Comparison of ENCODE assay signal across 8 cellular contexts in genomic region chr6:35686873-35687557, GRCh38. TPM values are rescaled to one million over a fixed set of nuclear protein-coding genes. Genes with fewer than 3 reads are reported as not detected.
DNase-seq lines count a peak whose midpoint lies in the region; ATAC-seq and TF ChIP-seq lines count a peak whose summit lies in the region.

No MANE protein-coding gene starts in this region.

- intact Hi-C loops in thyroid gland (cut with DNase I): loop anchor here (5.0 kb wide), 1 partner anchor 105 kb away; no protein-coding TSS in a partner anchor

- H3K27ac ChIP-seq in thyroid gland: peak overlapping the region; percentile 94 to 100 (median 99)

- peaks cover 3 to 11% of the 10 kb centered on the region in 2 donors for H3K36me3 ChIP-seq in thyroid gland

- no peaks in the 10 kb centered on the region for H3K27me3 ChIP-seq in thyroid gland

- H3K4me3 Mint-ChIP-seq in activated T-cell treated with anti-CD3 and anti-CD28 coated beads, Interleukin-2, amount 50 U/mL, for 4 hours: peak overlapping the region; percentile 98
- H3K4me3 Mint-ChIP-seq in activated naive CD8-positive, alpha-beta T cell: peak overlapping the region; percentile 99

- H3K9me3 Mint-ChIP-seq in activated T-cell treated with anti-CD3 and anti-CD28 coated beads, Interleukin-2, amount 50 U/mL, for 4 hours: no peaks in the 10 kb centered on the region
- no peaks in the 10 kb centered on the region for H3K9me3 Mint-ChIP-seq in activated naive CD8-positive, alpha-beta T cell (ENCODE audit: low read depth)

- no peaks in the 10 kb centered on the region for H3K9me3 ChIP-seq in thyroid gland

- TF ChIP-seq POLR2A in thyroid gland (IDR thresholded peaks at IDR 0.05): no peak

- no peak for DNase-seq in activated T-cell treated with anti-CD3 and anti-CD28 coated beads, Interleukin-2, amount 50 U/mL, for 4 hours
- DNase-seq in activated T-cell treated with anti-CD3 and anti-CD28 coated beads for 4 hours (no peak), left kidney (ENCODE audit: low read depth, low spot score) (peak; percentile 11), thyroid gland (no peak), NCI-H774 (lab: John Stamatoyannopoulos, UW) (no peak)

- WGBS in thyroid gland, 2 donors: 65 to 75% methylated on average over 4 of the region's 4 CpGs

- H3K27ac Mint-ChIP-seq in activated naive CD8-positive, alpha-beta T cell: peak overlapping the region; percentile 93

- H3K4me1 ChIP-seq in thyroid gland: peaks cover 18 to 22% of the 10 kb centered on the region in 2 donors

- H3K4me1 Mint-ChIP-seq in activated T-cell treated with anti-CD3 and anti-CD28 coated beads, Interleukin-2, amount 50 U/mL, for 4 hours (ENCODE audit: low read depth): peaks cover 19% of the 10 kb centered on the region
- peaks cover 29% of the 10 kb centered on the region for H3K4me1 Mint-ChIP-seq in activated naive CD8-positive, alpha-beta T cell (ENCODE audit: low read depth)

- no peak for ATAC-seq in activated T-cell treated with anti-CD3 and anti-CD28 coated beads, Interleukin-2, amount 50 U/mL, for 4 hours
- ATAC-seq in GM21737 (IDR thresholded peaks at IDR 0.05; ENCODE audit: unreplicated experiment) (no peak), GM21529 (IDR thresholded peaks at IDR 0.05; ENCODE audit: unreplicated experiment) (no peak)

- TF ChIP-seq CTCF in thyroid gland (IDR thresholded peaks at IDR 0.05): no peak

- H3K4me3 ChIP-seq in thyroid gland (replicated peaks in 1 of 3): peak overlapping the region; percentile 50 to 98 (median 94)

- H3K27me3 Mint-ChIP-seq in activated T-cell treated with anti-CD3 and anti-CD28 coated beads, Interleukin-2, amount 50 U/mL, for 4 hours (ENCODE audit: low read depth): no peaks in the 10 kb centered on the region
- no peaks in the 10 kb centered on the region for H3K27me3 Mint-ChIP-seq in activated naive CD8-positive, alpha-beta T cell

- no peaks in the 10 kb centered on the region for H3K36me3 Mint-ChIP-seq in activated T-cell treated with anti-CD3 and anti-CD28 coated beads, Interleukin-2, amount 50 U/mL, for 4 hours (ENCODE audit: insufficient read depth)
- no peaks in the 10 kb centered on the region for H3K36me3 Mint-ChIP-seq in activated naive CD8-positive, alpha-beta T cell

RNA-seq across cellular contexts. Expression of gene FKBP5, which starts 1.7 kb away (rescaled TPM):
- 10 to 100 TPM; 46.5 to 62.3 (median 59.9) TPM for total RNA-seq in activated T-cell treated with anti-CD3 and anti-CD28 coated beads, Interleukin-2, amount 50 U/mL, for 4 hours
- 100 to 1,000 TPM; 239 to 600 (median 253) TPM for total RNA-seq in thyroid gland

RNA-seq across cellular contexts. Expression of gene ARMC12, which starts 49.8 kb away (rescaled TPM):
- under 1 TPM in 2 of 3 donors, not detected in 1; 0.32 to 0.43 TPM for total RNA-seq in activated T-cell treated with anti-CD3 and anti-CD28 coated beads, Interleukin-2, amount 50 U/mL, for 4 hours
- total RNA-seq in thyroid gland: 1 to 10 TPM in 3 of 4 donors, under 1 TPM in 1; 0.40 to 2.4 (median 1.4) TPM
